ENCODE assay signal across 8 cellular contexts in genomic region chr14:77032854-77033621, GRCh38.
A peak's percentile ranks its signal among the peaks of the same experiment; 100 is the strongest.
DNase-seq lines count a peak whose midpoint lies in the region; ATAC-seq and TF ChIP-seq lines count a peak whose summit lies in the region.

No MANE protein-coding gene starts in this region.

- peak; percentile 4 for ATAC-seq in HG03159 (IDR thresholded peaks at IDR 0.05; ENCODE audit: unreplicated experiment)
- no peak for ATAC-seq in GM21825 (IDR thresholded peaks at IDR 0.05; ENCODE audit: unreplicated experiment)

- no peaks in the 10 kb centered on the region for H3K9me2 ChIP-seq in DOHH2 (replicated peaks; ENCODE audit: control insufficient read depth, low read length)

- H3F3A ChIP-seq in DOHH2 (ENCODE audit: control insufficient read depth, insufficient read depth) = peaks cover 29% of the 10 kb centered on the region

- no peaks in the 10 kb centered on the region for H3K9me3 ChIP-seq in DOHH2 (ENCODE audit: control insufficient read depth, insufficient read depth, low read length)

- peak; percentile 72 for DNase-seq in NCI-H446 treated with DMSO at 0.1 percent for 48 hours (lab: John Stamatoyannopoulos, UW)
- peak; percentile 61 for DNase-seq in activated CD4-positive, alpha-beta T cell treated with anti-CD3 and anti-CD28 coated beads for 1 hour
- DNase-seq in choroid plexus epithelial cell (ENCODE audit: low read depth) = peak; percentile 95
- peak; percentile 65 to 66 for DNase-seq in stimulated activated CD4-positive, alpha-beta T cell treated with anti-CD3 and anti-CD28 coated beads, Interleukin-1b, Interleukin-23, amount 100 ng/mL, for 4 hours (ENCODE audit: low read depth in 2 of 2)

- H3K4me2 ChIP-seq in DOHH2 (ENCODE audit: low read length) = peak overlapping the region; percentile 81

- no peak for TF ChIP-seq CTCF in DOHH2 (IDR thresholded peaks at IDR 0.05; ENCODE audit: low read depth, low read length, poor library complexity, severe bottlenecking)
- peak; percentile 22 for TF ChIP-seq CTCF in choroid plexus epithelial cell (conservative IDR thresholded peaks at IDR 0.05; ENCODE audit: low read depth, low read length)

- peaks cover 8% of the 10 kb centered on the region for H3K79me2 ChIP-seq in DOHH2 (ENCODE audit: control insufficient read depth, low read length)

- peak overlapping the region; percentile 73 for H3K27ac ChIP-seq in DOHH2 (ENCODE audit: low read depth, low read length)
- H3K27ac ChIP-seq in layer of hippocampus (ENCODE audit: low read depth, low read length) = peak overlapping the region; percentile 95

- no peaks in the 10 kb centered on the region for H3K36me3 ChIP-seq in DOHH2 (ENCODE audit: control insufficient read depth, low read length)

- peaks cover 65% of the 10 kb centered on the region for H3K4me1 ChIP-seq in DOHH2 (ENCODE audit: control insufficient read depth, low read length)

- no peaks in the 10 kb centered on the region for H4K20me1 ChIP-seq in DOHH2 (ENCODE audit: control insufficient read depth, insufficient read depth, low read depth, low read length)

- H3K27me3 ChIP-seq in DOHH2 (ENCODE audit: control insufficient read depth, low read length) (no peaks in the 10 kb centered on the region), layer of hippocampus (ENCODE audit: control insufficient read depth, insufficient read depth, low read length) (no peaks in the 10 kb centered on the region)

- H3K4me3 ChIP-seq in DOHH2 (ENCODE audit: low read length) = peak overlapping the region; percentile 79
- peak overlapping the region; percentile 57 for H3K4me3 ChIP-seq in choroid plexus epithelial cell (ENCODE audit: low read depth, low read length)
